Comparison of ENCODE assay signal across 1 cellular context in the genomic region with DNA sequence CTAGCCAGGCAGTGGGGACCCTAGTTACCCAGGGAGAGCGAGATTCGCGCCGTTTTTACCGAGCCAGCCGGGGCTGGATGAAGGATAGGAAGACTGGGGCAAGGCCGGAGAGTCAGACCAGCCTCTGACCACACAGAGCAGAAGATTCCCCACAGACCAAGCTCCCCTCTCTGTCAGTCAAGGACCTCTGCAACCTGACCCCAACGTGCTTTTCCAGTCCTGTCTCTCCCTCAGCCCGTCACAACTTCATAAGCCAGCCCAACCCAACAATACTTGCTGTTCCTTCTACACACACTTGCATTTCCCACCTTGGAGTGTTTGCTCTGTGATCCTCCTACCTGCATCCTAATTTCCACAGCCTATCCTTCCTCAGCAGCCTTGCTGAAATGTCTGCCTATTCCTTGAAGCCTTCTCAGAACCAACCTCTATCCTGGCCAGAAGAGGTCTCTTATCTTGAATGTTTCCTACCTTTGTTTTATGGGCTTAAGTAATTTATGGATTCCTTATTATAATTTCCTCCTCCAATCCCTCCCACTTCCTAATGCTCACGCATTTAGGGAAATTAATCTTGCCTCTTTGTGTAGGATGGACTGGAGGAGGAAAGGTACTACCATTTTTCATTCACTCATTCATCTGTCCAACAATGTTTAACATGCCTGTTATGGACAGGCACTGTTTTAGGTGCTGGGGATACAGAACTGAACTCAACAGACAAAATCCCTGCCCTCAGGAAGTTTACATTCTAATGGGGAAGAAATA.
TF ChIP-seq lines count a peak whose summit lies in the region.

A gene (minus strand): TSS at position 424 of the 759 bp plus-strand sequence. CDS start 751 bp downstream, outside the sequence.

TF ChIP-seq in H1, 55 proteins besides CTCF, POLR2A, EP300 and RAD21 (continued from another document):
- TF ChIP-seq, protein P1, sequence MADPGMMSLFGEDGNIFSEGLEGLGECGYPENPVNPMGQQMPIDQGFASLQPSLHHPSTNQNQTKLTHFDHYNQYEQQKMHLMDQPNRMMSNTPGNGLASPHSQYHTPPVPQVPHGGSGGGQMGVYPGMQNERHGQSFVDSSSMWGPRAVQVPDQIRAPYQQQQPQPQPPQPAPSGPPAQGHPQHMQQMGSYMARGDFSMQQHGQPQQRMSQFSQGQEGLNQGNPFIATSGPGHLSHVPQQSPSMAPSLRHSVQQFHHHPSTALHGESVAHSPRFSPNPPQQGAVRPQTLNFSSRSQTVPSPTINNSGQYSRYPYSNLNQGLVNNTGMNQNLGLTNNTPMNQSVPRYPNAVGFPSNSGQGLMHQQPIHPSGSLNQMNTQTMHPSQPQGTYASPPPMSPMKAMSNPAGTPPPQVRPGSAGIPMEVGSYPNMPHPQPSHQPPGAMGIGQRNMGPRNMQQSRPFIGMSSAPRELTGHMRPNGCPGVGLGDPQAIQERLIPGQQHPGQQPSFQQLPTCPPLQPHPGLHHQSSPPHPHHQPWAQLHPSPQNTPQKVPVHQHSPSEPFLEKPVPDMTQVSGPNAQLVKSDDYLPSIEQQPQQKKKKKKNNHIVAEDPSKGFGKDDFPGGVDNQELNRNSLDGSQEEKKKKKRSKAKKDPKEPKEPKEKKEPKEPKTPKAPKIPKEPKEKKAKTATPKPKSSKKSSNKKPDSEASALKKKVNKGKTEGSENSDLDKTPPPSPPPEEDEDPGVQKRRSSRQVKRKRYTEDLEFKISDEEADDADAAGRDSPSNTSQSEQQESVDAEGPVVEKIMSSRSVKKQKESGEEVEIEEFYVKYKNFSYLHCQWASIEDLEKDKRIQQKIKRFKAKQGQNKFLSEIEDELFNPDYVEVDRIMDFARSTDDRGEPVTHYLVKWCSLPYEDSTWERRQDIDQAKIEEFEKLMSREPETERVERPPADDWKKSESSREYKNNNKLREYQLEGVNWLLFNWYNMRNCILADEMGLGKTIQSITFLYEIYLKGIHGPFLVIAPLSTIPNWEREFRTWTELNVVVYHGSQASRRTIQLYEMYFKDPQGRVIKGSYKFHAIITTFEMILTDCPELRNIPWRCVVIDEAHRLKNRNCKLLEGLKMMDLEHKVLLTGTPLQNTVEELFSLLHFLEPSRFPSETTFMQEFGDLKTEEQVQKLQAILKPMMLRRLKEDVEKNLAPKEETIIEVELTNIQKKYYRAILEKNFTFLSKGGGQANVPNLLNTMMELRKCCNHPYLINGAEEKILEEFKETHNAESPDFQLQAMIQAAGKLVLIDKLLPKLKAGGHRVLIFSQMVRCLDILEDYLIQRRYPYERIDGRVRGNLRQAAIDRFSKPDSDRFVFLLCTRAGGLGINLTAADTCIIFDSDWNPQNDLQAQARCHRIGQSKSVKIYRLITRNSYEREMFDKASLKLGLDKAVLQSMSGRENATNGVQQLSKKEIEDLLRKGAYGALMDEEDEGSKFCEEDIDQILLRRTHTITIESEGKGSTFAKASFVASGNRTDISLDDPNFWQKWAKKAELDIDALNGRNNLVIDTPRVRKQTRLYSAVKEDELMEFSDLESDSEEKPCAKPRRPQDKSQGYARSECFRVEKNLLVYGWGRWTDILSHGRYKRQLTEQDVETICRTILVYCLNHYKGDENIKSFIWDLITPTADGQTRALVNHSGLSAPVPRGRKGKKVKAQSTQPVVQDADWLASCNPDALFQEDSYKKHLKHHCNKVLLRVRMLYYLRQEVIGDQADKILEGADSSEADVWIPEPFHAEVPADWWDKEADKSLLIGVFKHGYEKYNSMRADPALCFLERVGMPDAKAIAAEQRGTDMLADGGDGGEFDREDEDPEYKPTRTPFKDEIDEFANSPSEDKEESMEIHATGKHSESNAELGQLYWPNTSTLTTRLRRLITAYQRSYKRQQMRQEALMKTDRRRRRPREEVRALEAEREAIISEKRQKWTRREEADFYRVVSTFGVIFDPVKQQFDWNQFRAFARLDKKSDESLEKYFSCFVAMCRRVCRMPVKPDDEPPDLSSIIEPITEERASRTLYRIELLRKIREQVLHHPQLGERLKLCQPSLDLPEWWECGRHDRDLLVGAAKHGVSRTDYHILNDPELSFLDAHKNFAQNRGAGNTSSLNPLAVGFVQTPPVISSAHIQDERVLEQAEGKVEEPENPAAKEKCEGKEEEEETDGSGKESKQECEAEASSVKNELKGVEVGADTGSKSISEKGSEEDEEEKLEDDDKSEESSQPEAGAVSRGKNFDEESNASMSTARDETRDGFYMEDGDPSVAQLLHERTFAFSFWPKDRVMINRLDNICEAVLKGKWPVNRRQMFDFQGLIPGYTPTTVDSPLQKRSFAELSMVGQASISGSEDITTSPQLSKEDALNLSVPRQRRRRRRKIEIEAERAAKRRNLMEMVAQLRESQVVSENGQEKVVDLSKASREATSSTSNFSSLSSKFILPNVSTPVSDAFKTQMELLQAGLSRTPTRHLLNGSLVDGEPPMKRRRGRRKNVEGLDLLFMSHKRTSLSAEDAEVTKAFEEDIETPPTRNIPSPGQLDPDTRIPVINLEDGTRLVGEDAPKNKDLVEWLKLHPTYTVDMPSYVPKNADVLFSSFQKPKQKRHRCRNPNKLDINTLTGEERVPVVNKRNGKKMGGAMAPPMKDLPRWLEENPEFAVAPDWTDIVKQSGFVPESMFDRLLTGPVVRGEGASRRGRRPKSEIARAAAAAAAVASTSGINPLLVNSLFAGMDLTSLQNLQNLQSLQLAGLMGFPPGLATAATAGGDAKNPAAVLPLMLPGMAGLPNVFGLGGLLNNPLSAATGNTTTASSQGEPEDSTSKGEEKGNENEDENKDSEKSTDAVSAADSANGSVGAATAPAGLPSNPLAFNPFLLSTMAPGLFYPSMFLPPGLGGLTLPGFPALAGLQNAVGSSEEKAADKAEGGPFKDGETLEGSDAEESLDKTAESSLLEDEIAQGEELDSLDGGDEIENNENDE (IDR thresholded peaks at IDR 0.05; ENCODE audit: insufficient replicate concordance, low read length) = no peak
- no peak for TF ChIP-seq EGR1 (IDR thresholded peaks at IDR 0.05; ENCODE audit: borderline replicate concordance, low read depth, low read length)
- no peak for TF ChIP-seq SIX5 (IDR thresholded peaks at IDR 0.05; ENCODE audit: low read depth, low read length)
- no peak for TF ChIP-seq KDM4A (IDR thresholded peaks at IDR 0.05; ENCODE audit: low read depth, low read length, severe bottlenecking)
- TF ChIP-seq SRF (IDR thresholded peaks at IDR 0.05; ENCODE audit: low read depth, low read length) = no peak
- no peak for TF ChIP-seq POU5F1 (IDR thresholded peaks at IDR 0.05; ENCODE audit: low read depth, low read length)
- TF ChIP-seq, protein P2, sequence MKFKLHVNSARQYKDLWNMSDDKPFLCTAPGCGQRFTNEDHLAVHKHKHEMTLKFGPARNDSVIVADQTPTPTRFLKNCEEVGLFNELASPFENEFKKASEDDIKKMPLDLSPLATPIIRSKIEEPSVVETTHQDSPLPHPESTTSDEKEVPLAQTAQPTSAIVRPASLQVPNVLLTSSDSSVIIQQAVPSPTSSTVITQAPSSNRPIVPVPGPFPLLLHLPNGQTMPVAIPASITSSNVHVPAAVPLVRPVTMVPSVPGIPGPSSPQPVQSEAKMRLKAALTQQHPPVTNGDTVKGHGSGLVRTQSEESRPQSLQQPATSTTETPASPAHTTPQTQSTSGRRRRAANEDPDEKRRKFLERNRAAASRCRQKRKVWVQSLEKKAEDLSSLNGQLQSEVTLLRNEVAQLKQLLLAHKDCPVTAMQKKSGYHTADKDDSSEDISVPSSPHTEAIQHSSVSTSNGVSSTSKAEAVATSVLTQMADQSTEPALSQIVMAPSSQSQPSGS (IDR thresholded peaks at IDR 0.05; ENCODE audit: low read length) = no peak
- no peak for TF ChIP-seq CBX5 (IDR thresholded peaks at IDR 0.05; ENCODE audit: low read depth, low read length)
- TF ChIP-seq HDAC2 (IDR thresholded peaks at IDR 0.05; ENCODE audit: borderline replicate concordance in 1 of 2, low read depth in 2 of 2, low read length in 2 of 2) = no peak
- TF ChIP-seq BACH1 (IDR thresholded peaks at IDR 0.05; ENCODE audit: low read length) = no peak
- no peak for TF ChIP-seq SUZ12 (IDR thresholded peaks at IDR 0.05; ENCODE audit: low read length)
- TF ChIP-seq YY1 (IDR thresholded peaks at IDR 0.05; ENCODE audit: low read depth, low read length) = no peak
- TF ChIP-seq NANOG (IDR thresholded peaks at IDR 0.05; ENCODE audit: insufficient read depth, low read depth, low read length, poor library complexity, severe bottlenecking) = no peak
- TF ChIP-seq SP4 (IDR thresholded peaks at IDR 0.05; ENCODE audit: low read length) = no peak; the same call in 1 of the 2 replicates
- TF ChIP-seq SIRT6 (IDR thresholded peaks at IDR 0.05; ENCODE audit: low read length) = no peak
